ENCODE assay signal across 1 cellular context in the genomic region with DNA sequence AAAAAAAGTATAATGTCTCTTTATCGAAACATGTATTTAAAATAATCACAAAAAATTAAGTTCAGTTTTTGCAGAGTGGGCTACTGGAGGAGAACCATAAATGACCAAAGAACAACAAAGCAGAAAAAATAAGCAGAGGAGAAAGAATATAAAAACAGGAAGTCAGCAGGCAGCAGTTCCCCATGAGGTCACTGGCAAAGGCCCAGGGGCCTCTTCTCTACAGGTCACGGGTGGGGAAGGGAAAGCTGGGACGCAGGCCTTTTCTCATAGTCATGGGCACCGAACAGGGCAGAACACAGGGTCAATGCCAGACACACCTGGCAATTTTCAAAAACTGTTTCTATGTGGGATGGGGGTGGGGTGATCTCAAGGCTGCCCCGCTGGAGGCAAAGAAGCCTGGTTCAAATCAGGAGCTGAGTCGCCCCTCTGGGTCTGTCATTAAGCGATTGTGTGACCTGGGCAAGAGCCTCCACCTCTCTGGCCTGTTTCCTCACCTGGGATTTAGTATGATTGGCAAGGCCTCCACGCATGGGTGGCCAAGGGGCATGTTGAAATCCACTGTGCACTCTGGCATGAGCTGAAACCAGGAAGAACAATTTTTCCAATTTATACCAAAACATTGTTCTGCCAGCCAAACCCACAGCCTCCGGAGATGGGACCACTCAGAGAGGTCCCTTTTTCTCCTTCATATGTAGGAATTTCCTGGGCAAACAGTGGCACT.
TF ChIP-seq lines count a peak whose summit lies in the region.

No MANE protein-coding gene starts in this region.

TF ChIP-seq in GM12878, 131 proteins besides CTCF, POLR2A, EP300 and RAD21:
- TF ChIP-seq SPI1 (IDR thresholded peaks at IDR 0.05; ENCODE audit: borderline replicate concordance, insufficient read depth, low read depth, low read length) (peak; percentile 61; the same call in 1 of the 2 replicates), CBFB (IDR thresholded peaks at IDR 0.05; ENCODE audit: low read depth) (no peak)
